ENCODE assay signal across 1 cellular context in the genomic region with DNA sequence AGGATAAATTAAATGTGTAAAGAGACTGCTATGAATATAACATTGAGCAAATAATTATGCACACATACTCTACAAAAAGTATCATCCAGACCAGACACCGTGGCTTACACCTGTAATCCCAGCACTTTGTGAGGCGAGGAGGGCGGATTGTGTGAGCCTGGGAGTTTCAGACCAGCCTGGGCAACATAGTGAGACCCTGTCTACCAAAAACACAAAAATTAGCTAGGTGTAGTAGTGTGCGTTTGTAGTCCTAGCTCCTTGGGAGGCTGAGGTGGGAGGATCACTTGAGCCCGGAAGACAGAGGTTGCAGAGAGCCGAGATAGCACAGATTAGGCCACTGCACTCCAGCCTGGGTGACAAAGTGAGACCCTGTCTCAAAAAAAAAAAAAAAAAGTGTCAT.
TF ChIP-seq lines count a peak whose summit lies in the region.

No MANE protein-coding gene starts in this region.

TF ChIP-seq in HepG2, 621 proteins besides CTCF, POLR2A, EP300 and RAD21:
- TF ChIP-seq ZNF121 (CRISPR knock-in tag; IDR thresholded peaks at IDR 0.05) (peak; percentile 19; the same call in 1 of the 2 replicates), HOXD1 (CRISPR knock-in tag; IDR thresholded peaks at IDR 0.05) (no peak)
